In the genomic region with DNA sequence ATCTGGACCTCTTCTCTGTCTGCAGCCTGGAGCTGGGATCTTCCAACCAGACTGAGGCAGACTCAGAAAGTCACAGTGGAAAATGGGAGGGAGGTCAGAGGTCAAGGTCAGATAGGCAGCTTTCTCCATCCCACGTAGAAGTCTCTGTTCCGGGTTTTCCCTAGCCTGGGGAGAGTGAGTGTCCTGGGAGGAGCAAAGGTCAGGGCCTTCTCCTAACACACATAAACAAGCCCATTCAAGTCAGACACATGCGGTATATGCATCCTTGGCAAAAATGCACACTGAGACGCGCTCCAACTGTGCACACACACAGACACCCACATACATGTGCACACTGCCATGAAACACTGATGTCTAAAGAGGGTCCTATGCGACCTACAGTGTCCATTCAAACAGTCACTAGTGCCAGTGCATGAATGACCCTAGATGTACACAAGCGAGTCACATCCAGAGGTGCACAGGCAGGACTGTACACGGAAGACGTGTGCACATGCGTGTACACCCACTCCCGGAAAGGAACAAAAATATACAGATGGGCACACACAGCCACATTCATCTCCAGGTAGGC, we compare ENCODE assay signal across 8 cellular contexts. TPM values are rescaled to one million over a fixed set of nuclear protein-coding genes. Genes with fewer than 3 reads are reported as not detected.
A peak's percentile ranks its signal among the peaks of the same experiment; 100 is the strongest.
DNase-seq lines count a peak whose midpoint lies in the region; ATAC-seq and TF ChIP-seq lines count a peak whose summit lies in the region.

No MANE protein-coding gene starts in this region.

- CTCF ChIA-PET in T-cell (lab: Charles Lee), result interaction anchor here in 1 of 2 donors (0.7 to 1.8 kb wide), 8 partner anchors 15 to 101 kb away, joined by 3 to 8 read pairs (median 4); a partner anchor contains a TSS
- CTCF ChIA-PET in HEK293T (lab: Yijun Ruan, JAX), result interaction anchor here (1.2 to 2.1 kb wide), 2 partner anchors 18 kb away, joined by 5 to 9 read pairs; no protein-coding TSS in a partner anchor

- H3K4me3 ChIP-seq in BE2C (ENCODE audit: low read depth, low read length) (peak overlapping the region; percentile 69), H7 (ENCODE audit: insufficient read depth, low read depth, low read length) (peak overlapping the region; percentile 97), fibroblast of mammary gland (ENCODE audit: control insufficient read depth, low read depth, low read length) (peak overlapping the region; percentile 90), rectal smooth muscle tissue (ENCODE audit: low read length) (peak overlapping the region; percentile 94)

- H3K27me3 ChIP-seq in BE2C (no peaks in the 10 kb centered on the region), H7 (ENCODE audit: control insufficient read depth, insufficient read depth, low read length) (no peaks in the 10 kb centered on the region), rectal smooth muscle tissue (ENCODE audit: control insufficient read depth, insufficient read depth, low read length) (no peaks in the 10 kb centered on the region)

- peak overlapping the region; percentile 24 for H3K9ac ChIP-seq in rectal smooth muscle tissue (ENCODE audit: low read length)

- no peaks in the 10 kb centered on the region for H3K27me3 Mint-ChIP-seq in T-cell

- peak overlapping the region; percentile 91 to 98 (median 97) for H3K4me3 Mint-ChIP-seq in T-cell

- no peaks in the 10 kb centered on the region for H3K9me3 ChIP-seq in BE2C

- H3K4me1 ChIP-seq in BE2C, result peaks cover 7% of the 10 kb centered on the region
- peaks cover 24% of the 10 kb centered on the region for H3K4me1 ChIP-seq in rectal smooth muscle tissue (ENCODE audit: control insufficient read depth, insufficient read depth, low read length)

- POLR2A ChIA-PET in T-cell (lab: Charles Lee) (interaction anchor here (0.6 to 1.0 kb wide), 3 partner anchors 15 to 39 kb away, joined by 3 to 5 read pairs (median 4); no protein-coding TSS in a partner anchor), HEK293T (lab: Yijun Ruan, JAX) (interaction anchor here (0.9 to 4.0 kb wide), 9 partner anchors 11 to 49 kb away, joined by 3 to 36 read pairs (median 3); a partner anchor contains a TSS)

- H3K27ac Mint-ChIP-seq in T-cell, result peak overlapping the region; percentile 95

- no peaks in the 10 kb centered on the region for H3K9me3 Mint-ChIP-seq in T-cell

- peaks cover 74 to 83% (median 79%) of the 10 kb centered on the region in 3 donors for H3K4me1 Mint-ChIP-seq in T-cell

- ATAC-seq in T-cell (replicated peaks in 1 of 4) (no peak), GM21619 (IDR thresholded peaks at IDR 0.05; ENCODE audit: unreplicated experiment) (no peak)

- DNase-seq in BE2C (no peak), H7 (peak; percentile 73), T-cell (no peak), fibroblast of mammary gland (ENCODE audit: low read depth) (no peak), HEK293T (ENCODE audit: extremely low spot score) (no peak), D341Med (ENCODE audit: low spot score) (no peak)

- H3K36me3 Mint-ChIP-seq in T-cell, result peaks cover 11% of the 10 kb centered on the region

- no peak for TF ChIP-seq CTCF in BE2C (IDR thresholded peaks at IDR 0.05; ENCODE audit: low read depth, low read length)
- TF ChIP-seq CTCF in fibroblast of mammary gland (conservative IDR thresholded peaks at IDR 0.05; ENCODE audit: control insufficient read depth, insufficient read depth, low read depth, low read length), result no peak

- H3K27ac ChIP-seq in rectal smooth muscle tissue (ENCODE audit: low read depth, low read length), result peak overlapping the region; percentile 84

- no peaks in the 10 kb centered on the region for H3K36me3 ChIP-seq in BE2C
- peaks cover 3% of the 10 kb centered on the region for H3K36me3 ChIP-seq in H7 (replicated peaks; ENCODE audit: control insufficient read depth, insufficient read depth, low read length)
- H3K36me3 ChIP-seq in rectal smooth muscle tissue (ENCODE audit: control insufficient read depth, insufficient read depth, low read length), result peaks cover 7% of the 10 kb centered on the region

TF ChIP-seq in HEK293T, 16 proteins besides CTCF, POLR2A, EP300 and RAD21:
- TF ChIP-seq ELF4 (IDR thresholded peaks at IDR 0.05) (no peak), ZNF384 (IDR thresholded peaks at IDR 0.05) (no peak), ARNT (IDR thresholded peaks at IDR 0.05) (no peak), FOXM1 (IDR thresholded peaks at IDR 0.05; ENCODE audit: borderline replicate concordance) (no peak), CTBP1 (IDR thresholded peaks at IDR 0.05; ENCODE audit: borderline replicate concordance) (no peak), HDGF (IDR thresholded peaks at IDR 0.05; ENCODE audit: borderline replicate concordance) (no peak), L3MBTL2 (conservative IDR thresholded peaks at IDR 0.05) (no peak), SP1 (IDR thresholded peaks at IDR 0.05) (no peak), SUZ12 (IDR thresholded peaks at IDR 0.05) (no peak), FOXK2 (IDR thresholded peaks at IDR 0.05) (no peak), BHLHE40 (IDR thresholded peaks at IDR 0.05; ENCODE audit: borderline replicate concordance) (no peak), TARDBP (IDR thresholded peaks at IDR 0.05) (no peak), LEF1 (IDR thresholded peaks at IDR 0.05; ENCODE audit: borderline replicate concordance) (no peak), FOXA1 (IDR thresholded peaks at IDR 0.05) (no peak), NFRKB (IDR thresholded peaks at IDR 0.05) (no peak)
- TF ChIP-seq, protein P1, sequence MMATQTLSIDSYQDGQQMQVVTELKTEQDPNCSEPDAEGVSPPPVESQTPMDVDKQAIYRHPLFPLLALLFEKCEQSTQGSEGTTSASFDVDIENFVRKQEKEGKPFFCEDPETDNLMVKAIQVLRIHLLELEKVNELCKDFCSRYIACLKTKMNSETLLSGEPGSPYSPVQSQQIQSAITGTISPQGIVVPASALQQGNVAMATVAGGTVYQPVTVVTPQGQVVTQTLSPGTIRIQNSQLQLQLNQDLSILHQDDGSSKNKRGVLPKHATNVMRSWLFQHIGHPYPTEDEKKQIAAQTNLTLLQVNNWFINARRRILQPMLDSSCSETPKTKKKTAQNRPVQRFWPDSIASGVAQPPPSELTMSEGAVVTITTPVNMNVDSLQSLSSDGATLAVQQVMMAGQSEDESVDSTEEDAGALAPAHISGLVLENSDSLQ (IDR thresholded peaks at IDR 0.05), result no peak
TF ChIP-seq in HEK293T: peak in this region for 0.

RNA-seq across cellular contexts. Expression of a gene that starts 0.7 kb away (rescaled TPM):
- 72.0 TPM for polyA plus RNA-seq in BE2C (2012; ENCODE audit: insufficient read depth, insufficient read length, low read depth)
- 85.8 and 99.0 TPM in 2 replicates for total RNA-seq in H7 (2014; rRNA removed; shearing (Covaris generic))
- total RNA-seq in T-cell, result 10 to 100 TPM; 49.8 to 99.9 (median 88.3) TPM

RNA-seq across cellular contexts. Expression of a gene that starts 7.3 kb away (rescaled TPM):
- 5.6 TPM for polyA plus RNA-seq in BE2C (2012; ENCODE audit: insufficient read depth, insufficient read length, low read depth)
- 2.9 and 4.5 TPM in 2 replicates for total RNA-seq in H7 (2014; rRNA removed; shearing (Covaris generic))
- 10 to 100 TPM; 63.4 to 78.1 (median 73.4) TPM for total RNA-seq in T-cell

RNA-seq across cellular contexts. Expression of a gene that starts 12.8 kb away (rescaled TPM):
- not detected for polyA plus RNA-seq in BE2C (2012; ENCODE audit: insufficient read depth, insufficient read length, low read depth)
- not detected in 2 replicates for total RNA-seq in H7 (2014; rRNA removed; shearing (Covaris generic))
- total RNA-seq in T-cell, result 1 to 10 TPM in 3 of 5 donors, under 1 TPM in 1, not detected in 1; 0.54 to 2.9 (median 2.1) TPM

RNA-seq across cellular contexts. Expression of a gene that starts 40.2 kb away (rescaled TPM):
- polyA plus RNA-seq in BE2C (2012; ENCODE audit: insufficient read depth, insufficient read length, low read depth), result 64.6 TPM
- 60.3 and 63.8 TPM in 2 replicates for total RNA-seq in H7 (2014; rRNA removed; shearing (Covaris generic))
- total RNA-seq in T-cell, result 100 to 1,000 TPM; 119 to 159 (median 154) TPM

RNA-seq across cellular contexts. Expression of a gene that starts 40.3 kb away (rescaled TPM):
- 33.2 TPM for polyA plus RNA-seq in BE2C (2012; ENCODE audit: insufficient read depth, insufficient read length, low read depth)
- total RNA-seq in H7 (2014; rRNA removed; shearing (Covaris generic)), result 63.8 and 86.9 TPM in 2 replicates
- 10 to 100 TPM; 12.2 to 32.7 (median 27.1) TPM for total RNA-seq in T-cell

Comparison
In these comparisons a context has a peak if more than half of its experiments do, and no peak if none do; other contexts are left out.
1. RNA of a gene that starts 7.3 kb away (total RNA-seq): 63.4 to 78.1 TPM in T-cell; 2.9 to 4.5 TPM in H7; every median in the first group is over 10 times any median in the second.
2. Peak in every context shown above with its lines, with median percentiles within 50 percentile points of each other: H3K4me3 ChIP-seq.